Comparison of ENCODE assay signal across 1 cellular context in genomic region chrX:55142919-55143310, GRCh38.
TF ChIP-seq lines count a peak whose summit lies in the region.

No MANE protein-coding gene starts in this region.

TF ChIP-seq in HepG2, 621 proteins besides CTCF, POLR2A, EP300 and RAD21:
- TF ChIP-seq ASH2L (IDR thresholded peaks at IDR 0.05; ENCODE audit: insufficient read length, low read depth, low read length), result peak; percentile 18
- TF ChIP-seq HNRNPUL1 (IDR thresholded peaks at IDR 0.05; ENCODE audit: low read depth, low read length), result peak; percentile 13; the same call in 1 of the 2 replicates
- no peak for TF ChIP-seq CENPBD1 (CRISPR knock-in tag; IDR thresholded peaks at IDR 0.05; ENCODE audit: borderline replicate concordance, low read depth)
